1 cellular context compared by ENCODE assay signal in the genomic region with DNA sequence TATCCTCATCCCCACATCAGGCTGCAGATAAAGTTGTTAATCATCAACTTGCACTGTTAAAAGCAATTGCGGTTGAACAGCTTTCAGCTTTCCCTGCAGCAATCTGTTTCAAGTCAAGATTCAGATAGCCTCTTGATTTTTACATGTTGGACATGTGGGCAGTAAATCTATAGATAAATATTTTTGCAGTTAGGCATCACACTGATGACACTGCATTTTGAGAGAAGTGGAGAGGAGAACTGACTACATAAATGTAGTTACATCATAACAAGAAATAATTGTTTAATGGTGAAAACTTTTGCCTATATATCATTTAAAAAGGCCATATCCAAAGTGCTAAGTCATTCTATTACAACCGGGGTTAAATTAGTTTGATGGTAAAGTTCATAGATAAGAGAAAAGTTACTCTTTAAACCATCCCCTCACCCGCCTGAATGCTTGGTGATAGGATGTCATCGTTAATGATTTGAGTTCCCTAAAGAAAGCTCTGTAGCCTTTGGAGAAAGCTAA.
TF ChIP-seq lines count a peak whose summit lies in the region.

No MANE protein-coding gene starts in this region.

TF ChIP-seq in GM23338, 12 proteins besides CTCF, POLR2A, EP300 and RAD21 (continued from another document):
- no peak for TF ChIP-seq ZNF462 (CRISPR knock-in tag; IDR thresholded peaks at IDR 0.05)
- no peak for TF ChIP-seq JUNB (IDR thresholded peaks at IDR 0.05; ENCODE audit: unreplicated experiment)
- no peak for TF ChIP-seq POLR2AphosphoS5 (IDR thresholded peaks at IDR 0.05; ENCODE audit: low read depth)
- no peak for TF ChIP-seq ZNF114 (CRISPR knock-in tag; IDR thresholded peaks at IDR 0.05)
- TF ChIP-seq EZH2phosphoT487 (IDR thresholded peaks at IDR 0.05; ENCODE audit: unreplicated experiment) = no peak
- TF ChIP-seq ETS1 (IDR thresholded peaks at IDR 0.05) = no peak
- no peak for TF ChIP-seq NANOG (IDR thresholded peaks at IDR 0.05; ENCODE audit: borderline replicate concordance)
- no peak for TF ChIP-seq CREB1 (CRISPR knock-in tag; IDR thresholded peaks at IDR 0.05; ENCODE audit: low read depth)
TF ChIP-seq in GM23338: peak in this region for 0.
